1 cellular context compared by ENCODE assay signal in the genomic region with DNA sequence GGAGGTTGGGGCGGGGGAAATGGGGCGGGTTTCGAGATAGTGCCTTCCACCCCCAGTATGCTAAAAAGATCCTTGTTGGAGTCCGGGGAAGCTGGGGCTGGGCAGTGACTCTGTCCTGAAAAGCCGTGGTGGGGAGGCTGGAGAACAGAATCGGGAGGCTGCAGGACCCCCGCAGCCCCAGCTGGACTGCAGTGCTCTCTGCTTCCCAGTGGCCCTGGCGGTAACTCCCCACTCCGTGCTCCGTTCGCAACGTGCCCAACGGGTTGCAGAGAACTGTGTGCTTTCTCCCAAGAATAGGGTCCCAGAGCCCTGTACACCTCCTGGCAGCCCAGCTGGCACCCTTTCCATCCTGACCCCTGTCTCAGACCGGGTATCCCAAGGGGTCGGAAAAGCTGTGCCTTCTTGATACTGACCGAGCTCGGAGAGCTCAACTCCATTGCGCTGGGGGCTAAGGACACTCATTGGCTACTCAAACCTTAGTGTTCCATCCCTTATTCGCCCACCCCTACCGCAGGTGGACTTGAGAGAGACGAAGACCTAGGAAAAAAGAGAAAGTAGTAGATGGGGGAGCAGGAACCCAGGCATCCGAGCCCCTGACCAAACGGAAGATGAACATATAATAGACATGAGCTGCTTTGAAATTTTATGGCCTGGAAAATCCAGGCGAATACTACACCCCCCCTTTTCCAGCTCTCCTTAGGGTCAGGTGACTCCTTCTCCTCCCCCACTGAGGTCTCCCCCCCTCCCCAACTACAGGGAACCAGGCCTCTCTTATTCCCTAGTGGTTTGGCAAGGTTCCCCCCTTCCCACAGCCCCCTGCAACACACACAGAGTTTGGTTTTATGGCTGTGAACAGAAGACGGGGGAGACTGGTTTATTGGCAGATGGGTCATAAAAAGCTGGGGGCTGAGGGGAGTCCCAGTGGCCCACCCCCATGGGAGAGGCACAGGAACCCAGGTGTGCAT.
A peak's percentile ranks its signal among the peaks of the same experiment; 100 is the strongest.
TF ChIP-seq lines count a peak whose summit lies in the region.

No MANE protein-coding gene starts in this region.

TF ChIP-seq in H1, 55 proteins besides CTCF, POLR2A, EP300 and RAD21:
- TF ChIP-seq SUZ12 (IDR thresholded peaks at IDR 0.05; ENCODE audit: low read length) = no peak
- no peak for TF ChIP-seq TAF1 (IDR thresholded peaks at IDR 0.05; ENCODE audit: low read depth, low read length)
- TF ChIP-seq CBX8 (IDR thresholded peaks at IDR 0.05; ENCODE audit: borderline replicate concordance, low read depth, low read length) = no peak
- peak; percentile 14 for TF ChIP-seq ASH2L (IDR thresholded peaks at IDR 0.05; ENCODE audit: low read length)
- peak; percentile 4 for TF ChIP-seq KDM4A (IDR thresholded peaks at IDR 0.05; ENCODE audit: low read depth, low read length, severe bottlenecking)
- peak; percentile 84 for TF ChIP-seq SAP30 (IDR thresholded peaks at IDR 0.05; ENCODE audit: insufficient read depth, insufficient replicate concordance, low read length)
- TF ChIP-seq USF2 (IDR thresholded peaks at IDR 0.05; ENCODE audit: low read length) = no peak
- no peak for TF ChIP-seq POLR2AphosphoS5 (IDR thresholded peaks at IDR 0.05; ENCODE audit: low read depth, low read length)
- TF ChIP-seq, protein P1, sequence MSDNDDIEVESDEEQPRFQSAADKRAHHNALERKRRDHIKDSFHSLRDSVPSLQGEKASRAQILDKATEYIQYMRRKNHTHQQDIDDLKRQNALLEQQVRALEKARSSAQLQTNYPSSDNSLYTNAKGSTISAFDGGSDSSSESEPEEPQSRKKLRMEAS (IDR thresholded peaks at IDR 0.05) = peak; percentile 64
- no peak for TF ChIP-seq SP4 (IDR thresholded peaks at IDR 0.05; ENCODE audit: low read length)
- peak; percentile 54; the same call in 1 of the 2 replicates for TF ChIP-seq E2F6 (IDR thresholded peaks at IDR 0.05)
- TF ChIP-seq TEAD4 (IDR thresholded peaks at IDR 0.05; ENCODE audit: low read depth, low read length) = no peak
- no peak for TF ChIP-seq TBP (IDR thresholded peaks at IDR 0.05; ENCODE audit: low read depth, low read length)
- no peak for TF ChIP-seq MAFK (IDR thresholded peaks at IDR 0.05; ENCODE audit: low read depth, low read length)
- TF ChIP-seq HDAC6 (IDR thresholded peaks at IDR 0.05; ENCODE audit: low read depth, low read length) = no peak
